ENCODE assay signal across 1 cellular context in the genomic region with DNA sequence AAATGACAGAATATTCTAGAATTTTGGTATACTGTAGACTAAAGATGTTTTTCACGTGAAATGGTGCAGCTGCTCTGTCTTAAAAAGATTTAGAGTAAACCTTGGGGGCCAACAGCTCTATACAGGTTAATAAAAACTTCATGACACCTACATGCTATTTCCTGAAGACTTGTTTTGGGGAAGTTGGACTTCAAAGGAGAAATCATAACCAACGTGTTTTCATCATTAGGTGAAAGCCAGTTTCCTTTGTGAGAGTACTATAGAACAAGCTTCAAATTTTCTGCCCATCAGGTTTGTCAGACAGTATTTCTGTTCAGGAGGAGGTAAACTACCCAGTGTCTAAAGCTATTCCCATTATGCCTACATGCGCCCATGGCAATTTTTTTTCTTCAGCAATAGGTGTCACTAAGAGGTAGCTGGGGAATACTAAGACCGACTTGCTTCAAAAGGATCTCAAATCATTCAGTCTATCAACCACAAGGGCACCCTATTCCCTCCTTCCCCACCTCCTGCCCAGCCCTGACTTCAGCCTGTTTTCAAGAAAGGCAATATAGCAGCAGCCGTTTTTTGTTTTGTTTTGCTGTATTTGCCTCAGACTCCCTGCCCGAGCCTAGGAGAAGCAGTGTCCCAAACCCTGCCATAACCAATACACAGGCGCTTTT.
TF ChIP-seq lines count a peak whose summit lies in the region.

No MANE protein-coding gene starts in this region.

TF ChIP-seq in WTC11, 78 proteins besides CTCF, POLR2A, EP300 and RAD21 (continued from another document):
- TF ChIP-seq, protein P1, sequence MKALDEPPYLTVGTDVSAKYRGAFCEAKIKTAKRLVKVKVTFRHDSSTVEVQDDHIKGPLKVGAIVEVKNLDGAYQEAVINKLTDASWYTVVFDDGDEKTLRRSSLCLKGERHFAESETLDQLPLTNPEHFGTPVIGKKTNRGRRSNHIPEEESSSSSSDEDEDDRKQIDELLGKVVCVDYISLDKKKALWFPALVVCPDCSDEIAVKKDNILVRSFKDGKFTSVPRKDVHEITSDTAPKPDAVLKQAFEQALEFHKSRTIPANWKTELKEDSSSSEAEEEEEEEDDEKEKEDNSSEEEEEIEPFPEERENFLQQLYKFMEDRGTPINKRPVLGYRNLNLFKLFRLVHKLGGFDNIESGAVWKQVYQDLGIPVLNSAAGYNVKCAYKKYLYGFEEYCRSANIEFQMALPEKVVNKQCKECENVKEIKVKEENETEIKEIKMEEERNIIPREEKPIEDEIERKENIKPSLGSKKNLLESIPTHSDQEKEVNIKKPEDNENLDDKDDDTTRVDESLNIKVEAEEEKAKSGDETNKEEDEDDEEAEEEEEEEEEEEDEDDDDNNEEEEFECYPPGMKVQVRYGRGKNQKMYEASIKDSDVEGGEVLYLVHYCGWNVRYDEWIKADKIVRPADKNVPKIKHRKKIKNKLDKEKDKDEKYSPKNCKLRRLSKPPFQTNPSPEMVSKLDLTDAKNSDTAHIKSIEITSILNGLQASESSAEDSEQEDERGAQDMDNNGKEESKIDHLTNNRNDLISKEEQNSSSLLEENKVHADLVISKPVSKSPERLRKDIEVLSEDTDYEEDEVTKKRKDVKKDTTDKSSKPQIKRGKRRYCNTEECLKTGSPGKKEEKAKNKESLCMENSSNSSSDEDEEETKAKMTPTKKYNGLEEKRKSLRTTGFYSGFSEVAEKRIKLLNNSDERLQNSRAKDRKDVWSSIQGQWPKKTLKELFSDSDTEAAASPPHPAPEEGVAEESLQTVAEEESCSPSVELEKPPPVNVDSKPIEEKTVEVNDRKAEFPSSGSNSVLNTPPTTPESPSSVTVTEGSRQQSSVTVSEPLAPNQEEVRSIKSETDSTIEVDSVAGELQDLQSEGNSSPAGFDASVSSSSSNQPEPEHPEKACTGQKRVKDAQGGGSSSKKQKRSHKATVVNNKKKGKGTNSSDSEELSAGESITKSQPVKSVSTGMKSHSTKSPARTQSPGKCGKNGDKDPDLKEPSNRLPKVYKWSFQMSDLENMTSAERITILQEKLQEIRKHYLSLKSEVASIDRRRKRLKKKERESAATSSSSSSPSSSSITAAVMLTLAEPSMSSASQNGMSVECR (CRISPR knock-in tag; IDR thresholded peaks at IDR 0.05; ENCODE audit: borderline replicate concordance): no peak
- TF ChIP-seq SOX15 (CRISPR knock-in tag; IDR thresholded peaks at IDR 0.05): no peak
- TF ChIP-seq, protein P2, sequence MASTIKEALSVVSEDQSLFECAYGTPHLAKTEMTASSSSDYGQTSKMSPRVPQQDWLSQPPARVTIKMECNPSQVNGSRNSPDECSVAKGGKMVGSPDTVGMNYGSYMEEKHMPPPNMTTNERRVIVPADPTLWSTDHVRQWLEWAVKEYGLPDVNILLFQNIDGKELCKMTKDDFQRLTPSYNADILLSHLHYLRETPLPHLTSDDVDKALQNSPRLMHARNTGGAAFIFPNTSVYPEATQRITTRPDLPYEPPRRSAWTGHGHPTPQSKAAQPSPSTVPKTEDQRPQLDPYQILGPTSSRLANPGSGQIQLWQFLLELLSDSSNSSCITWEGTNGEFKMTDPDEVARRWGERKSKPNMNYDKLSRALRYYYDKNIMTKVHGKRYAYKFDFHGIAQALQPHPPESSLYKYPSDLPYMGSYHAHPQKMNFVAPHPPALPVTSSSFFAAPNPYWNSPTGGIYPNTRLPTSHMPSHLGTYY (CRISPR knock-in tag; IDR thresholded peaks at IDR 0.05): no peak
- TF ChIP-seq, protein P3, sequence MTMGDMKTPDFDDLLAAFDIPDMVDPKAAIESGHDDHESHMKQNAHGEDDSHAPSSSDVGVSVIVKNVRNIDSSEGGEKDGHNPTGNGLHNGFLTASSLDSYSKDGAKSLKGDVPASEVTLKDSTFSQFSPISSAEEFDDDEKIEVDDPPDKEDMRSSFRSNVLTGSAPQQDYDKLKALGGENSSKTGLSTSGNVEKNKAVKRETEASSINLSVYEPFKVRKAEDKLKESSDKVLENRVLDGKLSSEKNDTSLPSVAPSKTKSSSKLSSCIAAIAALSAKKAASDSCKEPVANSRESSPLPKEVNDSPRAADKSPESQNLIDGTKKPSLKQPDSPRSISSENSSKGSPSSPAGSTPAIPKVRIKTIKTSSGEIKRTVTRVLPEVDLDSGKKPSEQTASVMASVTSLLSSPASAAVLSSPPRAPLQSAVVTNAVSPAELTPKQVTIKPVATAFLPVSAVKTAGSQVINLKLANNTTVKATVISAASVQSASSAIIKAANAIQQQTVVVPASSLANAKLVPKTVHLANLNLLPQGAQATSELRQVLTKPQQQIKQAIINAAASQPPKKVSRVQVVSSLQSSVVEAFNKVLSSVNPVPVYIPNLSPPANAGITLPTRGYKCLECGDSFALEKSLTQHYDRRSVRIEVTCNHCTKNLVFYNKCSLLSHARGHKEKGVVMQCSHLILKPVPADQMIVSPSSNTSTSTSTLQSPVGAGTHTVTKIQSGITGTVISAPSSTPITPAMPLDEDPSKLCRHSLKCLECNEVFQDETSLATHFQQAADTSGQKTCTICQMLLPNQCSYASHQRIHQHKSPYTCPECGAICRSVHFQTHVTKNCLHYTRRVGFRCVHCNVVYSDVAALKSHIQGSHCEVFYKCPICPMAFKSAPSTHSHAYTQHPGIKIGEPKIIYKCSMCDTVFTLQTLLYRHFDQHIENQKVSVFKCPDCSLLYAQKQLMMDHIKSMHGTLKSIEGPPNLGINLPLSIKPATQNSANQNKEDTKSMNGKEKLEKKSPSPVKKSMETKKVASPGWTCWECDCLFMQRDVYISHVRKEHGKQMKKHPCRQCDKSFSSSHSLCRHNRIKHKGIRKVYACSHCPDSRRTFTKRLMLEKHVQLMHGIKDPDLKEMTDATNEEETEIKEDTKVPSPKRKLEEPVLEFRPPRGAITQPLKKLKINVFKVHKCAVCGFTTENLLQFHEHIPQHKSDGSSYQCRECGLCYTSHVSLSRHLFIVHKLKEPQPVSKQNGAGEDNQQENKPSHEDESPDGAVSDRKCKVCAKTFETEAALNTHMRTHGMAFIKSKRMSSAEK (CRISPR knock-in tag; IDR thresholded peaks at IDR 0.05; ENCODE audit: borderline replicate concordance): no peak
